In the genomic region with DNA sequence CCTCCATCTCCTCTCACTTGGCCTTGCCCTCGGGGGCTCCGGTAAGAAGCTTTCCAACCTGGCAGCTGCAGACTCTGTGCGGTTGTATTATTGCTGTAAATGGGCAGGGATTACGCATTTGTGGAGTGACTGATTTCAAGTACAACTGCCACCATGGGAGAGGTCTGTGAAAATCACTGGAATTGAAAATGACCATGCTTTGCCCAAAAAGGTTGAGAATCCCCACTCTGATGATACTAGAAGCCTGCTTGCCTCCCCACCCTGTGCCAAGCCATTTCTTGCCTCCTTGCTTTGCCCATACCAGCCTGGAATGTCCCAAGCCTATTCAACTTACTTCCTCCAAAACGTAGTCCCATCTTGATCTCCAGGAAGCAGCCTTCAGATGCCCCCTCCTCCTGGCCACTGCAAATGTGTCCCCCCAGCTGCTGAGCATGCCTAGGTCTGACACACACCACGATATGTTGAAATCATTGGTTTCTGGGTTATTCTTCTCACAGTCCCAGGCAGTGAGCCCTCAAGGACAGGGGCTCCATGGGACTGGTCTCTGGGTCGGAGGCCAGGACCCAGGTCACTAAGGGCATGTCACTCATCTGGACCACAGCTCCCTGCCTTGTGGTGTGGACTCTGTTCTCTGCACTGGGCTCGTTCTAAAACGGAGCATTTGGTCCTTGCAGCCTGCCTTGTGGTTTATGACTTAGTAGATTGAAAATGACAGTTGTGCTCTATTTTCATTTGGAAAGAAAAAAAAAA, we compare ENCODE assay signal across 11 cellular contexts. TPM values are rescaled to one million over a fixed set of nuclear protein-coding genes. Genes with fewer than 3 reads are reported as not detected.
A peak's percentile ranks its signal among the peaks of the same experiment; 100 is the strongest.
DNase-seq lines count a peak whose midpoint lies in the region; ATAC-seq, FAIRE-seq and TF ChIP-seq lines count a peak whose summit lies in the region.
"Had no signal": no experiment of that assay in that cellular context is flagged by ENCODE, and none has a peak within 500 bp of the region (broad histone marks: within the 10 kb centered on the region; RNA-seq: fewer than 3 reads in every experiment).

No MANE protein-coding gene starts in this region.

- no TSS peak for BruUV-seq in HepG2 (replicated peaks; lab: Mats Ljungman, UMichigan)

- H3K9me3 Mint-ChIP-seq in activated CD8-positive, alpha-beta T cell treated with anti-CD3 and anti-CD28 coated beads, Interleukin-2, amount 10 ng/mL, durations not matched to agents 7 days and 5 days (ENCODE audit: insufficient read depth) = peaks cover 8% of the 10 kb centered on the region

- TF ChIP-seq POLR2A in HepG2 (IDR thresholded peaks at IDR 0.05; ENCODE audit: insufficient read depth in 1 of 2, low read depth in 2 of 2, low read length in 2 of 2) (no peak), vagina (IDR thresholded peaks at IDR 0.05) (no peak)

- peaks cover 9% of the 10 kb centered on the region for H3K9me3 ChIP-seq in left ventricle myocardium inferior (replicated peaks)
- peaks cover 0 to 10% (median 7%) of the 10 kb centered on the region in 11 donors for H3K9me3 ChIP-seq in heart right ventricle
- no peaks in the 10 kb centered on the region for H3K9me3 ChIP-seq in HepG2 (ENCODE audit: low read length)
- no peaks in the 10 kb centered on the region for H3K9me3 ChIP-seq in vagina
- H3K9me3 ChIP-seq in BE2C = no peaks in the 10 kb centered on the region; the same call in 1 of the 2 replicates

- CTCF ChIA-PET in activated CD8-positive, alpha-beta T cell treated with anti-CD3 and anti-CD28 coated beads, Interleukin-2, amount 10 ng/mL, durations not matched to agents 7 days and 5 days (lab: Charles Lee) = no interaction called here
- CTCF ChIA-PET in HepG2 (lab: Yijun Ruan, JAX; ENCODE audit: low intra/inter-chr PET ratio, low total read pairs) = no interaction called here

- no peaks in the 10 kb centered on the region for H3K36me3 ChIP-seq in left ventricle myocardium inferior
- H3K36me3 ChIP-seq in heart right ventricle = no peaks in the 10 kb centered on the region
- H3K36me3 ChIP-seq in HepG2 (replicated peaks in 1 of 2; ENCODE audit: control insufficient read depth in 1 of 2, insufficient read depth in 2 of 2, low read length in 2 of 2) = peaks cover 0 to 4% of the 10 kb centered on the region in 2 experiments; a peak in 2 of 5 replicates
- no peaks in the 10 kb centered on the region for H3K36me3 ChIP-seq in vagina
- no peaks in the 10 kb centered on the region for H3K36me3 ChIP-seq in BE2C

- no peak overlapping the region for H3K9ac ChIP-seq in HepG2 (ENCODE audit: insufficient read depth, low read depth, low read length)

- H2AFZ ChIP-seq in HepG2 (ENCODE audit: low read length) = no peak overlapping the region

- ATAC-seq in heart right ventricle (no peak), HepG2 (peak; percentile 36), HG03442 (IDR thresholded peaks at IDR 0.05; ENCODE audit: unreplicated experiment) (no peak)
- no peak for ATAC-seq in activated CD8-positive, alpha-beta T cell treated with anti-CD3 and anti-CD28 coated beads, Interleukin-2, amount 10 ng/mL, durations not matched to agents 7 days and 5 days

- WGBS in heart right ventricle, 2 donors = 75 to 78% methylated on average over 9 of the region's 9 CpGs
- 44% methylated on average over 9 of the region's 9 CpGs for WGBS in HepG2 (ENCODE audit: low lambda C conversion rate)

- peaks cover 76% of the 10 kb centered on the region for H3K4me1 ChIP-seq in left ventricle myocardium inferior
- peaks cover 28 to 88% (median 70%) of the 10 kb centered on the region in 9 donors for H3K4me1 ChIP-seq in heart right ventricle
- peaks cover 73% of the 10 kb centered on the region for H3K4me1 ChIP-seq in HepG2 (ENCODE audit: insufficient read depth, low read length)
- H3K4me1 ChIP-seq in vagina = peaks cover 76% of the 10 kb centered on the region
- no peaks in the 10 kb centered on the region for H3K4me1 ChIP-seq in BE2C

- DNase-seq in left ventricle myocardium inferior (no peak), heart right ventricle (no peak), HepG2 (ENCODE audit: low spot score) (peak; percentile 33), vagina (ENCODE audit: extremely low spot score in 2 of 2) (no peak), BE2C (no peak)
- no peak for DNase-seq in activated CD8-positive, alpha-beta T cell treated with anti-CD3 and anti-CD28 coated beads, Interleukin-2, amount 10 ng/mL, durations not matched to agents 7 days and 5 days
- DNase-seq in stimulated activated naive CD4-positive, alpha-beta T cell treated with Interleukin-2 at 50 U/mL for 16 hours (lab: John Stamatoyannopoulos, UW) = no peak
- DNase-seq: activated CD4-positive, CD25-positive, alpha-beta regulatory T cell treated with anti-CD3 and anti-CD28 coated beads, Interleukin-2, amount 50 U/mL, for 72 hours; cortex of kidney; NCI-H2029 had no signal

- peaks cover 46% of the 10 kb centered on the region for H3K4me1 Mint-ChIP-seq in activated CD8-positive, alpha-beta T cell treated with anti-CD3 and anti-CD28 coated beads, Interleukin-2, amount 10 ng/mL, durations not matched to agents 7 days and 5 days (ENCODE audit: low read depth)

- peaks cover 63% of the 10 kb centered on the region for H4K20me1 ChIP-seq in HepG2 (ENCODE audit: insufficient read depth, low read length)

- H3K79me2 ChIP-seq in HepG2 (ENCODE audit: insufficient read depth, low read length) = peaks cover 74% of the 10 kb centered on the region

- no peaks in the 10 kb centered on the region for H3K27me3 Mint-ChIP-seq in activated CD8-positive, alpha-beta T cell treated with anti-CD3 and anti-CD28 coated beads, Interleukin-2, amount 10 ng/mL, durations not matched to agents 7 days and 5 days (ENCODE audit: low read depth)

- H3K27me3 ChIP-seq in left ventricle myocardium inferior (ENCODE audit: low read depth) (no peaks in the 10 kb centered on the region), heart right ventricle (no peaks in the 10 kb centered on the region), HepG2 (ENCODE audit: control insufficient read depth in 1 of 2, insufficient read depth in 2 of 2, low read length in 2 of 2) (no peaks in the 10 kb centered on the region), vagina (no peaks in the 10 kb centered on the region), BE2C (no peaks in the 10 kb centered on the region)

- no peak overlapping the region for H3K4me3 Mint-ChIP-seq in activated CD8-positive, alpha-beta T cell treated with anti-CD3 and anti-CD28 coated beads, Interleukin-2, amount 10 ng/mL, durations not matched to agents 7 days and 5 days

- TF ChIP-seq EP300 in HepG2 (IDR thresholded peaks at IDR 0.05; ENCODE audit: low read depth in 2 of 2, low read length in 2 of 2) (no peak), HepG2 (CRISPR knock-in tag; IDR thresholded peaks at IDR 0.05; ENCODE audit: borderline replicate concordance) (no peak)

- peak; percentile 55 for FAIRE-seq in HepG2 (lab: Jason Lieb, UNC)

- peaks cover 55% of the 10 kb centered on the region for H3K36me3 Mint-ChIP-seq in activated CD8-positive, alpha-beta T cell treated with anti-CD3 and anti-CD28 coated beads, Interleukin-2, amount 10 ng/mL, durations not matched to agents 7 days and 5 days (ENCODE audit: low read depth)

- intact Hi-C loops in left ventricle myocardium inferior (cut with micrococcal nuclease) = no loop called here
- intact Hi-C loops in heart right ventricle (cut with DNase I) = loop anchor here in 3 of 10 donors (5.0 to 10.0 kb wide), 3 partner anchors 39 to 77 kb away; a partner anchor contains a TSS
- intact Hi-C loops in HepG2 (cut with micrococcal nuclease; ENCODE audit: unreplicated experiment) = loop anchor here (5.0 kb wide), 1 partner anchor 161 kb away; no protein-coding TSS in a partner anchor
- intact Hi-C loops in vagina (cut with DNase I) = no loop called here

- POLR2A ChIA-PET in activated CD8-positive, alpha-beta T cell treated with anti-CD3 and anti-CD28 coated beads, Interleukin-2, amount 10 ng/mL, durations not matched to agents 7 days and 5 days (lab: Charles Lee) = no interaction called here
- POLR2A ChIA-PET in HepG2 (lab: Yijun Ruan, JAX) = interaction anchor here (0.7 to 1.2 kb wide), 3 partner anchors 28 to 162 kb away, joined by 3 to 6 read pairs (median 5); no protein-coding TSS in a partner anchor

- H3K27ac ChIP-seq in left ventricle myocardium inferior (replicated peaks) (peak overlapping the region; percentile 34), heart right ventricle (peak overlapping the region in 2 of 10 donors; percentile 8 to 80), HepG2 (ENCODE audit: extremely low read length, insufficient read depth, low read length) (peak overlapping the region; percentile 36), vagina (peak overlapping the region; percentile 90)

- TF ChIP-seq RAD21 in HepG2 (CRISPR knock-in tag; IDR thresholded peaks at IDR 0.05) = no peak

- peak overlapping the region; percentile 37 for H3K27ac Mint-ChIP-seq in activated CD8-positive, alpha-beta T cell treated with anti-CD3 and anti-CD28 coated beads, Interleukin-2, amount 10 ng/mL, durations not matched to agents 7 days and 5 days

- no peak for TF ChIP-seq CTCF in left ventricle myocardium inferior (IDR thresholded peaks at IDR 0.05; ENCODE audit: borderline replicate concordance)
- TF ChIP-seq CTCF in heart right ventricle (IDR thresholded peaks at IDR 0.05) = no peak
- no peak for TF ChIP-seq CTCF in HepG2 (CRISPR knock-in tag; IDR thresholded peaks at IDR 0.05)
- no peak for TF ChIP-seq CTCF in vagina (IDR thresholded peaks at IDR 0.05)
- no peak for TF ChIP-seq CTCF in BE2C (IDR thresholded peaks at IDR 0.05; ENCODE audit: low read depth, low read length)

- H3K4me3 ChIP-seq in left ventricle myocardium inferior (no peak overlapping the region), heart right ventricle (no peak overlapping the region), HepG2 (replicated peaks in 1 of 3; ENCODE audit: insufficient read depth in 1 of 3, low read depth in 2 of 3, low read length in 3 of 3) (no peak overlapping the region), vagina (no peak overlapping the region), BE2C (ENCODE audit: low read depth, low read length) (no peak overlapping the region)

- H3K4me2 ChIP-seq in HepG2 (ENCODE audit: low read depth, low read length) = no peak overlapping the region

- in situ Hi-C loops in HepG2 (cut with HindIII; ENCODE audit: extremely low pct_ligation_motif_present, low pct_unique_long_range_greater_than_20kb) = no loop called here

RNA-seq across cellular contexts. Expression of a gene that starts 42.9 kb away (rescaled TPM):
- 18.8 TPM for total RNA-seq in left ventricle myocardium inferior
- 10 to 100 TPM; 11.3 to 44.8 (median 15.7) TPM for total RNA-seq in heart right ventricle
- polyA plus RNA-seq in heart right ventricle = 1 to 10 TPM; 6.2 to 7.8 TPM
- 10 to 100 TPM; 26.8 to 27.1 TPM for total RNA-seq in activated CD8-positive, alpha-beta T cell treated with anti-CD3 and anti-CD28 coated beads, Interleukin-2, amount 10 ng/mL, durations not matched to agents 7 days and 5 days
- total RNA-seq in HepG2 (2016; rRNA removed; fragmentation: Illumina TruSeq; extraction: Trizol) = 8.6 and 10.0 TPM in 2 replicates
- 5.9 and 6.9 TPM in 2 replicates for total RNA-seq in HepG2 (2016; cell fraction: cytosol; rRNA removed; fragmentation: Illumina TruSeq; extraction: Trizol; ENCODE audit: low read depth)
- 8.6 and 9.2 TPM in 2 replicates for total RNA-seq in HepG2 (2016; cell fraction: insoluble cytoplasmic fraction; rRNA removed; fragmentation: Illumina TruSeq; extraction: Trizol)
- total RNA-seq in HepG2 (2016; cell fraction: membrane; rRNA removed; fragmentation: Illumina TruSeq; extraction: Trizol) = 6.1 and 6.5 TPM in 2 replicates
- 15.6 and 16.8 TPM in 2 replicates for total RNA-seq in HepG2 (2016; cell fraction: nucleus; rRNA removed; fragmentation: Illumina TruSeq; extraction: Trizol)
- polyA plus RNA-seq in HepG2 (2011; rRNA removed) = 56.3 and 59.1 TPM in 2 replicates
- 15.3 and 17.1 TPM in 2 replicates for polyA plus RNA-seq in HepG2 (2011; cell fraction: cytosol; rRNA removed)
- polyA plus RNA-seq in HepG2 (2011; cell fraction: nucleus; rRNA removed) = 92.6 and 110 TPM in 2 replicates
- polyA plus RNA-seq in HepG2 (2012) = 27.7 and 30.7 TPM in 2 replicates
- 0.69 and 1.4 TPM in 2 replicates for polyA plus RNA-seq in HepG2 (2016; cell fraction: cytosol; fragmentation: Illumina TruSeq; extraction: Trizol; ENCODE audit: low read depth)
- polyA plus RNA-seq in HepG2 (2016; cell fraction: insoluble cytoplasmic fraction; fragmentation: Illumina TruSeq; extraction: Trizol; ENCODE audit: low read depth) = 9.8 and 12.0 TPM in 2 replicates
- polyA plus RNA-seq in HepG2 (2016; cell fraction: membrane; fragmentation: Illumina TruSeq; extraction: Trizol; ENCODE audit: low read depth) = 2.7 and 3.7 TPM in 2 replicates
- polyA plus RNA-seq in HepG2 (2016; cell fraction: nucleus; fragmentation: Illumina TruSeq; extraction: Trizol; ENCODE audit: insufficient read depth, low read depth) = 25.8 and 26.1 TPM in 2 replicates
- polyA minus RNA-seq in HepG2 (2011; rRNA and poly(A)+ RNA removed; ENCODE audit: low replicate concordance) = 37.4 and 65.9 TPM in 2 replicates
- polyA minus RNA-seq in HepG2 (2011; cell fraction: cytosol; rRNA and poly(A)+ RNA removed) = 17.8 and 26.2 TPM in 2 replicates
- 43.8 and 50.1 TPM in 2 replicates for polyA minus RNA-seq in HepG2 (2011; cell fraction: nucleus; rRNA and poly(A)+ RNA removed)
- total RNA-seq in vagina = 53.5 TPM
- polyA plus RNA-seq in BE2C (2012; ENCODE audit: insufficient read depth, insufficient read length, low read depth) = 2.1 TPM
